In genomic region chr17:46737331-46737730, GRCh38 we compare ENCODE assay signal across 27 cellular contexts.
"Had no signal": no experiment of that assay in that cellular context is flagged by ENCODE, and none has a peak within 500 bp of the region (broad histone marks: within the 10 kb centered on the region; RNA-seq: fewer than 3 reads in every experiment).

No MANE protein-coding gene starts in this region.

- H3K4me3 ChIP-seq: ascending aorta, cardiac muscle cell, coronary artery, dorsolateral prefrontal cortex, gastrocnemius medialis, hepatocyte, left ventricle myocardium inferior, lung, right lobe of liver had no signal

- H3K9me3 ChIP-seq: ascending aorta, gastrocnemius medialis, left ventricle myocardium inferior, neutrophil, right lobe of liver had no signal

- H2AFZ ChIP-seq: hepatocyte had no signal

- H3K36me3 ChIP-seq: cardiac muscle cell had no signal

- DNase-seq: activated CD4-positive, alpha-beta memory T cell treated with anti-CD3 and anti-CD28 coated beads, Interleukin-2, amount 10 ng/mL, durations not matched to agents 7 days and 5 days; activated CD4-positive, alpha-beta T cell treated with anti-CD3 and anti-CD28 coated beads, Interleukin-2, amount 10 ng/mL, durations not matched to agents 7 days and 5 days; activated CD4-positive, CD25-positive, alpha-beta regulatory T cell treated with anti-CD3 and anti-CD28 coated beads, Interleukin-2, amount 50 U/mL, for 72 hours; activated CD8-positive, alpha-beta memory T cell treated with anti-CD3 and anti-CD28 coated beads, Interleukin-2, amount 50 U/mL, for 48 hours; activated gamma-delta T cell; activated naive CD4-positive, alpha-beta T cell treated with anti-CD3 and anti-CD28 coated beads, Interleukin-2, amount 10 ng/mL, durations not matched to agents 7 days and 5 days; activated naive CD8-positive, alpha-beta T cell treated with anti-CD3 and anti-CD28 coated beads, Interleukin-2, amount 10 ng/mL, durations not matched to agents 7 days and 5 days; activated T-cell treated with anti-CD3 and anti-CD28 coated beads, Interleukin-2, amount 50 U/mL, for 24 hours; dorsolateral prefrontal cortex; effector memory CD4-positive, alpha-beta T cell; gastrocnemius medialis; islet precursor cell; left ventricle myocardium inferior; nephron progenitor cell; right lobe of liver; stimulated activated CD4-positive, alpha-beta T cell treated with anti-CD3 and anti-CD28 coated beads, Interleukin-12 subunit alpha, Interleukin-12 subunit beta, amount 100 ng/mL, for 4 hours; stimulated activated CD4-positive, alpha-beta T cell treated with anti-CD3 and anti-CD28 coated beads, Interleukin-4, amount 100 ng/mL, for 1 hour; stimulated activated naive CD8-positive, alpha-beta T cell treated with anti-CD3 and anti-CD28 coated beads, Interleukin-15, amount 100 ng/mL, for 72 hours; substantia nigra; T1000; WERI-Rb-1 had no signal

- H3K4me2 ChIP-seq: hepatocyte had no signal

- H3K27ac ChIP-seq: ascending aorta, cardiac muscle cell, coronary artery, dorsolateral prefrontal cortex, gastrocnemius medialis, hepatocyte, left ventricle myocardium inferior, neutrophil, right lobe of liver, WERI-Rb-1 had no signal

- H3K27me3 ChIP-seq: ascending aorta, cardiac muscle cell, dorsolateral prefrontal cortex, gastrocnemius medialis, hepatocyte, neutrophil, right lobe of liver had no signal

- ATAC-seq: gastrocnemius medialis; right lobe of liver; stimulated activated naive CD8-positive, alpha-beta T cell treated with anti-CD3 and anti-CD28 coated beads, Interleukin-15, amount 100 ng/mL, for 72 hours had no signal

- H3K79me2 ChIP-seq: hepatocyte had no signal

- H3K4me1 ChIP-seq: ascending aorta, gastrocnemius medialis, right lobe of liver had no signal
